In genomic region chr16:58628845-58629680, GRCh38 we compare ENCODE assay signal across 1 cellular context.
TF ChIP-seq lines count a peak whose summit lies in the region.

No MANE protein-coding gene starts in this region.

TF ChIP-seq in HepG2, 621 proteins besides CTCF, POLR2A, EP300 and RAD21 (continued from another document and continues in another):
- peak; percentile 59; the same call in 1 of the 2 replicates for TF ChIP-seq ZC3H13 (CRISPR knock-in tag; IDR thresholded peaks at IDR 0.05)
- TF ChIP-seq ZNF646 (CRISPR knock-in tag; IDR thresholded peaks at IDR 0.05): no peak
- TF ChIP-seq ZNF672 (CRISPR knock-in tag; IDR thresholded peaks at IDR 0.05): 0 out of 2 replicates have a peak, but pooled peaks have one; percentile 76
- TF ChIP-seq ZHX2 (IDR thresholded peaks at IDR 0.05; ENCODE audit: low read depth): no peak
- TF ChIP-seq ZHX2 (CRISPR knock-in tag; IDR thresholded peaks at IDR 0.05; ENCODE audit: borderline replicate concordance): 0 out of 2 replicates have a peak, but pooled peaks have one; percentile 6
- TF ChIP-seq AHDC1 (CRISPR knock-in tag; IDR thresholded peaks at IDR 0.05; ENCODE audit: borderline replicate concordance): peak; percentile 66; the same call in 1 of the 2 replicates
- peak; percentile 90 for TF ChIP-seq AGO2 (optimal IDR thresholded peaks at IDR 0.05; ENCODE audit: low read depth, low read length)
- TF ChIP-seq ELK4 (CRISPR knock-in tag; IDR thresholded peaks at IDR 0.05; ENCODE audit: borderline replicate concordance): 0 out of 2 replicates have a peak, but pooled peaks have one; percentile 46
- TF ChIP-seq BHLHE40 (IDR thresholded peaks at IDR 0.05; ENCODE audit: low read length): no peak
- 0 out of 2 replicates have a peak, but pooled peaks have one; percentile 15 for TF ChIP-seq ESRRA (CRISPR knock-in tag; IDR thresholded peaks at IDR 0.05; ENCODE audit: low read depth)
- TF ChIP-seq ZNF691 (CRISPR knock-in tag; IDR thresholded peaks at IDR 0.05; ENCODE audit: borderline replicate concordance, low read depth): peak; percentile 83; the same call in 1 of the 2 replicates
- peak; percentile 53; the same call in 1 of the 2 replicates for TF ChIP-seq ZNF589 (CRISPR knock-in tag; conservative IDR thresholded peaks at IDR 0.05)
- TF ChIP-seq ZNF101 (CRISPR knock-in tag; IDR thresholded peaks at IDR 0.05; ENCODE audit: borderline replicate concordance, low read depth): 0 out of 2 replicates have a peak, but pooled peaks have one; percentile 60
- TF ChIP-seq FOXK1 (CRISPR knock-in tag; IDR thresholded peaks at IDR 0.05; ENCODE audit: borderline replicate concordance, low read depth): no peak
- no peak for TF ChIP-seq TFDP2 (CRISPR knock-in tag; IDR thresholded peaks at IDR 0.05)
- TF ChIP-seq NCOA1 (CRISPR knock-in tag; IDR thresholded peaks at IDR 0.05): 0 out of 2 replicates have a peak, but pooled peaks have one; percentile 40
- no peak; the same call in 1 of the 2 replicates for TF ChIP-seq BORCS8-MEF2B (CRISPR knock-in tag; IDR thresholded peaks at IDR 0.05)
- TF ChIP-seq GFI1 (CRISPR knock-in tag; IDR thresholded peaks at IDR 0.05; ENCODE audit: borderline replicate concordance): peak; percentile 64; the same call in 1 of the 2 replicates
- peak; percentile 49; the same call in 1 of the 2 replicates for TF ChIP-seq ZNF138 (CRISPR knock-in tag; IDR thresholded peaks at IDR 0.05; ENCODE audit: low read depth)
- TF ChIP-seq PRDM10 (CRISPR knock-in tag; IDR thresholded peaks at IDR 0.05; ENCODE audit: low read depth): 0 out of 2 replicates have a peak, but pooled peaks have one; percentile 27
- 0 out of 2 replicates have a peak, but pooled peaks have one; percentile 44 for TF ChIP-seq ZBTB21 (CRISPR knock-in tag; IDR thresholded peaks at IDR 0.05)
- TF ChIP-seq SNAPC5 (CRISPR knock-in tag; IDR thresholded peaks at IDR 0.05; ENCODE audit: borderline replicate concordance): 0 out of 2 replicates have a peak, but pooled peaks have one; percentile 39
- TF ChIP-seq PITX1 (CRISPR knock-in tag; IDR thresholded peaks at IDR 0.05): no peak
- TF ChIP-seq PTBP1 (IDR thresholded peaks at IDR 0.05; ENCODE audit: low read depth, low read length, poor library complexity, severe bottlenecking): peak; percentile 15
- 0 out of 2 replicates have a peak, but pooled peaks have one; percentile 4 for TF ChIP-seq ZNF205 (CRISPR knock-in tag; IDR thresholded peaks at IDR 0.05)
